11 cellular contexts compared by ENCODE assay signal in the genomic region with DNA sequence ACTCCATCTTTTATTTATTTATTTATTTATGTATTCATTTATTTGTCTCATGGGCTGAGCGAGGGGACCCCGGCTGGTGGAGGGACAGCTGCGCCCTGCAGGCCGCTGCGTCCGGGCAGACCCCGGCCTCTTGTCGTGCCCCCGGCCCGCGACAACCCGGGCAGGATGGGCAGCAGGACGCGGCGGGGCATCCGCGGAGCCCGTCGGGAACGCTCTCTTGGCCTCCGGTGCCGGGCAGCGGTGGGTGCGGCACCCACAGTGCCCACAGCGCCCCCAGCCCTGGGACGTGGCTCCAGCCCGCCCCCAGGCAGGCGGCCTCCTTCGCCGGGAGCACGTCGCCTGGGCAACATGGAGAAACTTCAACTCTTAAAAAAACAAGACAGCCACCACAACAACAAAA. TPM values are rescaled to one million over a fixed set of nuclear protein-coding genes. Genes with fewer than 3 reads are reported as not detected.
DNase-seq lines count a peak whose midpoint lies in the region; ATAC-seq and TF ChIP-seq lines count a peak whose summit lies in the region.
"Not testable (repeated sequence)": the region's sequence is repeated elsewhere in the genome, so short reads cannot be mapped to it uniquely, and the experiment has no call there.
"Had no signal": no experiment of that assay in that cellular context is flagged by ENCODE, and none has a peak within 500 bp of the region (broad histone marks: within the 10 kb centered on the region; RNA-seq: fewer than 3 reads in every experiment).

No MANE protein-coding gene starts in this region.

- H3K79me2 ChIP-seq in neural progenitor cell (ENCODE audit: low read depth) = not testable (repeated sequence)

- peak; percentile 37 for ATAC-seq in gastroesophageal sphincter
- ATAC-seq in left lung = peak; percentile 34
- ATAC-seq in lung (ENCODE audit: insufficient read depth, low FRiP score) = peak; percentile 34
- ATAC-seq in stimulated activated memory B cell treated with anti-CD40 and anti-IgM and Interleukin-4, amounts not matched to agents 10 μg/mL and 1 μg/mL and 100 μg/mL, for 72 hours = peak; percentile 55
- peak; percentile 64 for ATAC-seq in upper lobe of right lung

- not testable (repeated sequence) for TF ChIP-seq EP300 in gastroesophageal sphincter (IDR thresholded peaks at IDR 0.05)

- not testable (repeated sequence) for H3K9me3 Mint-ChIP-seq in chondrocyte (ENCODE audit: low read depth); neural progenitor cell; stimulated activated memory B cell treated with anti-CD40 and anti-IgM and Interleukin-4, amounts not matched to agents 10 μg/mL and 1 μg/mL and 100 μg/mL, for 72 hours

- TF ChIP-seq POLR2A in gastroesophageal sphincter (IDR thresholded peaks at IDR 0.05) = not testable (repeated sequence)

- H3K36me3 ChIP-seq in gastroesophageal sphincter; left lung; lung (ENCODE audit: control insufficient read depth in 2 of 2, insufficient read depth in 2 of 2, low read length in 2 of 2); neural progenitor cell; upper lobe of right lung: not testable (repeated sequence)

- H3K27ac Mint-ChIP-seq in chondrocyte (ENCODE audit: unreplicated experiment); stimulated activated memory B cell treated with anti-CD40 and anti-IgM and Interleukin-4, amounts not matched to agents 10 μg/mL and 1 μg/mL and 100 μg/mL, for 72 hours: not testable (repeated sequence)
- H3K27ac Mint-ChIP-seq in neural progenitor cell = peak overlapping the region; percentile 96

- not testable (repeated sequence) for H3K27ac ChIP-seq in gastroesophageal sphincter; left lung; lung (ENCODE audit: low read depth in 1 of 2, low read length in 1 of 2); neural progenitor cell; upper lobe of right lung

- peak; percentile 38 for DNase-seq in chondrocyte (ENCODE audit: low spot score)
- not testable (repeated sequence) for DNase-seq in left lung; lung (ENCODE audit: low spot score); neural progenitor cell (ENCODE audit: low spot score); upper lobe of right lung

- H3F3A ChIP-seq in neural progenitor cell (ENCODE audit: low read depth) = not testable (repeated sequence)

- not testable (repeated sequence) for H2AFZ ChIP-seq in neural progenitor cell (replicated peaks)

- WGBS in gastroesophageal sphincter (ENCODE audit: low coverage in 1 of 2), 2 donors = no CpG with 5 or more reads among the region's 32 CpGs
- WGBS in lung, 2 donors = 83 to 92% methylated on average over 11 to 17 of the region's 32 CpGs

- not testable (repeated sequence) for H3K27me3 Mint-ChIP-seq in chondrocyte (ENCODE audit: low read depth); neural progenitor cell (ENCODE audit: insufficient read depth, low read depth); stimulated activated memory B cell treated with anti-CD40 and anti-IgM and Interleukin-4, amounts not matched to agents 10 μg/mL and 1 μg/mL and 100 μg/mL, for 72 hours

- not testable (repeated sequence) for H3K4me3 Mint-ChIP-seq in chondrocyte (ENCODE audit: unreplicated experiment); neural progenitor cell; stimulated activated memory B cell treated with anti-CD40 and anti-IgM and Interleukin-4, amounts not matched to agents 10 μg/mL and 1 μg/mL and 100 μg/mL, for 72 hours

- not testable (repeated sequence) for H3K4me2 ChIP-seq in neural progenitor cell

- H4K20me1 ChIP-seq in neural progenitor cell (ENCODE audit: low read depth) = not testable (repeated sequence)

- H3K36me3 Mint-ChIP-seq in chondrocyte (ENCODE audit: low read depth); neural progenitor cell; stimulated activated memory B cell treated with anti-CD40 and anti-IgM and Interleukin-4, amounts not matched to agents 10 μg/mL and 1 μg/mL and 100 μg/mL, for 72 hours: not testable (repeated sequence)

- not testable (repeated sequence) for H3K4me1 ChIP-seq in gastroesophageal sphincter; left lung; lung (ENCODE audit: control insufficient read depth in 2 of 2, insufficient read depth in 2 of 2, low read length in 2 of 2); neural progenitor cell; upper lobe of right lung

- H3K27me3 ChIP-seq in gastroesophageal sphincter; left lung; lung (ENCODE audit: control insufficient read depth, insufficient read depth); neural progenitor cell; upper lobe of right lung: not testable (repeated sequence)

- TF ChIP-seq CTCF in chondrocyte (IDR thresholded peaks at IDR 0.05); gastroesophageal sphincter (IDR thresholded peaks at IDR 0.05); left lung (IDR thresholded peaks at IDR 0.05); lung (IDR thresholded peaks at IDR 0.05; ENCODE audit: control extremely low read depth, extremely low read depth); neural progenitor cell (IDR thresholded peaks at IDR 0.05); upper lobe of right lung (IDR thresholded peaks at IDR 0.05): not testable (repeated sequence)

- not testable (repeated sequence) for H3K9ac ChIP-seq in neural progenitor cell

- not testable (repeated sequence) for H3K9me3 ChIP-seq in gastroesophageal sphincter; left lung; lung (ENCODE audit: control insufficient read depth in 2 of 2, insufficient read depth in 1 of 2, low read length in 1 of 2); neural progenitor cell (ENCODE audit: low read depth); upper lobe of right lung

- H3K4me1 Mint-ChIP-seq in chondrocyte (ENCODE audit: low read depth); neural progenitor cell; stimulated activated memory B cell treated with anti-CD40 and anti-IgM and Interleukin-4, amounts not matched to agents 10 μg/mL and 1 μg/mL and 100 μg/mL, for 72 hours: not testable (repeated sequence)

- intact Hi-C loops in left lung (cut with DNase I); upper lobe of right lung (cut with DNase I): not testable (repeated sequence)

- not testable (repeated sequence) for H3K4me3 ChIP-seq in gastroesophageal sphincter, left lung, lung, neural progenitor cell, upper lobe of right lung

RNA-seq across cellular contexts. Expression of a gene that starts 8.5 kb away (rescaled TPM):
- total RNA-seq in chondrocyte (1,438 to 1,620 TPM (median 1,579 TPM) in 3 replicates), gastroesophageal sphincter (under 1 TPM in 3 of 4 donors, not detected in 1; under 0.01 TPM), left lung (1,000 to 10,000 TPM; 2,748 to 3,444 TPM), lung (1,000 to 10,000 TPM in 1 of 2 donors, under 1 TPM in 1; under 0.01 to 3,134 TPM), neural progenitor cell (ENCODE audit: low replicate concordance) (under 0.01 TPM in 2 replicates), upper lobe of right lung (6,622 TPM)
- polyA plus RNA-seq in lung = not detected
- total RNA-seq: GM23248, H4 had no signal
- polyA plus RNA-seq: CD14-positive monocyte; CD8-positive, alpha-beta memory T cell; GM23248 had no signal

RNA-seq across cellular contexts. Expression of a gene that starts 44.9 kb away (rescaled TPM):
- 52.1 to 67.7 TPM (median 58.9 TPM) in 3 replicates for total RNA-seq in chondrocyte
- total RNA-seq in gastroesophageal sphincter = 10 to 100 TPM; 21.8 to 46.6 (median 30.7) TPM
- 10 to 100 TPM; 35.2 to 40.1 TPM for total RNA-seq in left lung
- 10 to 100 TPM; 54.1 to 83.8 TPM for total RNA-seq in lung
- 1 to 10 TPM; 4.3 to 5.7 TPM for polyA plus RNA-seq in lung
- total RNA-seq in neural progenitor cell (ENCODE audit: low replicate concordance) = 54.9 and 69.9 TPM in 2 replicates
- total RNA-seq in upper lobe of right lung = 31.2 TPM
